14 cellular contexts compared by ENCODE assay signal in genomic region chr17:19669680-19670079, GRCh38. TPM values are rescaled to one million over a fixed set of nuclear protein-coding genes. Genes with fewer than 3 reads are reported as not detected.
"Had no signal": no experiment of that assay in that cellular context is flagged by ENCODE, and none has a peak within 500 bp of the region (broad histone marks: within the 10 kb centered on the region; RNA-seq: fewer than 3 reads in every experiment).

No MANE protein-coding gene starts in this region.

RNA-seq across cellular contexts. Expression of gene SLC47A2, which starts 46.7 kb away (rescaled TPM):
- total RNA-seq: naive thymus-derived CD8-positive, alpha-beta T cell; natural killer cell treated with Interleukin-12 subunit alpha and Interleukin-12 subunit beta and Interleukin-15 and Interleukin-18, amount 100 ng/mL, for 72 hours; neural crest cell; progenitor cell of endocrine pancreas; right cardiac atrium; right lobe of liver; sigmoid colon; skeletal muscle tissue; stomach; subcutaneous adipose tissue; thoracic aorta; tibial nerve; ureter had no signal
- polyA plus RNA-seq: naive thymus-derived CD8-positive, alpha-beta T cell; ovary; right cardiac atrium had no signal
